Comparison of ENCODE assay signal across 8 cellular contexts in genomic region chr22:23216331-23217170, GRCh38. TPM values are rescaled to one million over a fixed set of nuclear protein-coding genes. Genes with fewer than 3 reads are reported as not detected.
DNase-seq lines count a peak whose midpoint lies in the region; ATAC-seq, FAIRE-seq and TF ChIP-seq lines count a peak whose summit lies in the region.

No MANE protein-coding gene starts in this region.

- peak; percentile 73 for DNase-seq in activated CD4-positive, alpha-beta T cell treated with anti-CD3 and anti-CD28 coated beads for 48 hours
- DNase-seq in H1 (ENCODE audit: low read depth in 1 of 2, low spot score in 2 of 2), result no peak
- DNase-seq in stimulated activated CD8-positive, alpha-beta memory T cell treated with anti-CD3 and anti-CD28 coated beads, Interleukin-15, amount 100 ng/mL, for 1 hour (ENCODE audit: low read depth), result peak; percentile 17
- no peak for DNase-seq in Ammon's horn (ENCODE audit: low spot score)
- DNase-seq in hypothalamus (lab: John Stamatoyannopoulos, UW), result no peak
- DNase-seq in NCI-H1694 (lab: John Stamatoyannopoulos, UW), result no peak

- TF ChIP-seq POLR2A in H1 (IDR thresholded peaks at IDR 0.05; ENCODE audit: control extremely low read depth in 1 of 2, low read depth in 2 of 2, low read length in 2 of 2), result no peak

- peaks cover 63% of the 10 kb centered on the region for H3K79me1 ChIP-seq in H1 (ENCODE audit: low read depth, low read length)

- H2BK120ac ChIP-seq in H1 (replicated peaks; ENCODE audit: low read depth, low read length), result no peak overlapping the region

- no peak overlapping the region for H4K8ac ChIP-seq in H1 (ENCODE audit: extremely low read depth, insufficient read depth, low read length)

- H3K4me2 ChIP-seq in H1 (ENCODE audit: insufficient read depth in 1 of 2, low read depth in 2 of 2, low read length in 2 of 2), result no peak overlapping the region

- H3K23me2 ChIP-seq in H1 (ENCODE audit: low read depth, low read length), result no peaks in the 10 kb centered on the region

- H3K9me3 ChIP-seq in KOPT-K1 (ENCODE audit: insufficient read depth, low read length, poor library complexity, severe bottlenecking), result no peaks in the 10 kb centered on the region
- no peaks in the 10 kb centered on the region for H3K9me3 ChIP-seq in H1 (ENCODE audit: insufficient read depth in 2 of 2, low read depth in 1 of 2, low read length in 1 of 2)

- H3K27ac ChIP-seq in KOPT-K1 (ENCODE audit: low read depth, low read length, poor library complexity, severe bottlenecking) (peak overlapping the region; percentile 99), H1 (ENCODE audit: low read depth, low read length) (no peak overlapping the region)

- no peak overlapping the region for H3K14ac ChIP-seq in H1 (ENCODE audit: insufficient read length)

- H3K4me3 ChIP-seq in H1 (ENCODE audit: extremely low read depth in 1 of 4, insufficient read depth in 2 of 4, low read depth in 3 of 4, low read length in 4 of 4), result no peak overlapping the region

- no peak for TF ChIP-seq RAD21 in H1 (IDR thresholded peaks at IDR 0.05 in 1 of 2, conservative IDR thresholded peaks at IDR 0.05 in 1 of 2; ENCODE audit: low read depth in 2 of 2, low read length in 2 of 2)

- H2AK5ac ChIP-seq in H1 (ENCODE audit: low read depth, low read length), result peak overlapping the region; percentile 71; the same call in 1 of the 2 replicates

- no peak overlapping the region for H4K91ac ChIP-seq in H1 (replicated peaks; ENCODE audit: insufficient read length, low read length)

- H3K56ac ChIP-seq in H1 (replicated peaks; ENCODE audit: insufficient read length, low read depth, low read length), result no peak overlapping the region

- H3K9ac ChIP-seq in H1 (replicated peaks in 1 of 4; ENCODE audit: extremely low read depth in 1 of 4, low read depth in 3 of 4, low read length in 3 of 4), result no peak overlapping the region; a peak in 1 of 7 replicates

- 92% methylated on average over 16 of the region's 16 CpGs; no CpG with 5 or more reads in 1 of the 2 experiments for WGBS in H1 (ENCODE audit: extremely low coverage in 1 of 2, insufficient coverage in 1 of 2, insufficient read length in 1 of 2, insufficient replicate concordance in 2 of 2, low coverage in 1 of 2, low lambda C conversion rate in 2 of 2, missing lambda C conversion rate in 1 of 2), 2 experiments

- CTCF ChIA-PET in H1 (lab: Charles Lee; ENCODE audit: partially characterized antibody), result interaction anchor here (0.7 to 2.2 kb wide), 6 partner anchors 10 to 42 kb away, joined by 3 to 8 read pairs (median 4); no protein-coding TSS in a partner anchor

- H3K27me3 ChIP-seq in H1 (replicated peaks in 1 of 4; ENCODE audit: control insufficient read depth in 3 of 4, extremely low read depth in 1 of 4, insufficient read depth in 3 of 4, low read length in 3 of 4), result no peaks in the 10 kb centered on the region

- no peak overlapping the region for H2BK5ac ChIP-seq in H1 (ENCODE audit: low read depth, low read length)

- H3K18ac ChIP-seq in H1 (ENCODE audit: extremely low read depth, low read length), result no peak overlapping the region

- H2AFZ ChIP-seq in H1 (ENCODE audit: low read length), result no peak overlapping the region

- H3K23ac ChIP-seq in H1 (ENCODE audit: insufficient read length), result no peak overlapping the region

- H2BK20ac ChIP-seq in H1 (ENCODE audit: low read length), result no peak overlapping the region

- POLR2A ChIA-PET in H1 (lab: Charles Lee; ENCODE audit: partially characterized antibody), result interaction anchor here (0.9 to 1.2 kb wide), 3 partner anchors 10 to 25 kb away, joined by 3 to 4 read pairs (median 3); no protein-coding TSS in a partner anchor

- no peak overlapping the region for H2BK12ac ChIP-seq in H1 (ENCODE audit: low read depth, low read length)

- peaks cover 41 to 100% of the 10 kb centered on the region in 2 experiments for H3K79me2 ChIP-seq in H1 (ENCODE audit: control insufficient read depth in 1 of 2, insufficient read depth in 2 of 2, low read length in 2 of 2)

- H2BK15ac ChIP-seq in H1 (ENCODE audit: low read length), result no peak overlapping the region

- ATAC-seq in HG02642 (IDR thresholded peaks at IDR 0.05; ENCODE audit: poor library complexity, unreplicated experiment), result no peak

- H3K4ac ChIP-seq in H1 (replicated peaks; ENCODE audit: insufficient read length, low read depth, low read length), result no peak overlapping the region

- peaks cover 5 to 43% (median 26%) of the 10 kb centered on the region in 4 experiments for H3K4me1 ChIP-seq in H1 (replicated peaks in 1 of 4; ENCODE audit: control insufficient read depth in 3 of 4, insufficient read depth in 4 of 4, low read length in 3 of 4)

- peaks cover 44 to 68% of the 10 kb centered on the region in 2 experiments for H4K20me1 ChIP-seq in H1 (replicated peaks in 1 of 2; ENCODE audit: control insufficient read depth in 1 of 2, insufficient read depth in 2 of 2, low read length in 2 of 2)

- no peak for TF ChIP-seq EP300 in H1 (IDR thresholded peaks at IDR 0.05; ENCODE audit: borderline replicate concordance in 1 of 2, low read depth in 2 of 2, low read length in 2 of 2)

- no peak for FAIRE-seq in H1 (lab: Jason Lieb, UNC)

- no peak overlapping the region for H4K5ac ChIP-seq in H1 (ENCODE audit: insufficient read length, low read depth, low read length)

- no peak for TF ChIP-seq CTCF in H1 (IDR thresholded peaks at IDR 0.05; ENCODE audit: control extremely low read depth in 1 of 3, insufficient read depth in 1 of 3, low read depth in 1 of 3, low read length in 3 of 3)

- H3K36me3 ChIP-seq in KOPT-K1 (ENCODE audit: insufficient read depth, low read length) (no peaks in the 10 kb centered on the region), H1 (ENCODE audit: control insufficient read depth in 2 of 4, insufficient read depth in 4 of 4, low read length in 3 of 4) (peaks cover 0 to 2% (median 0%) of the 10 kb centered on the region in 4 experiments; a peak in 1 of 8 replicates)

TF ChIP-seq in H1, 55 proteins besides CTCF, POLR2A, EP300 and RAD21:
- no peak for TF ChIP-seq RFX5 (IDR thresholded peaks at IDR 0.05; ENCODE audit: borderline replicate concordance, low read depth, low read length)
- TF ChIP-seq NANOG (IDR thresholded peaks at IDR 0.05; ENCODE audit: insufficient read depth, low read depth, low read length, poor library complexity, severe bottlenecking), result no peak

RNA-seq across cellular contexts. Expression of gene BCR, which starts 36.2 kb away (rescaled TPM):
- 122 and 130 TPM in 2 replicates for total RNA-seq in H1 (2021; fragmentation: NEBNext Ultra II Directional; extraction: Animal tissue kit (Norgen Biotek cat#: 25700))
- polyA plus RNA-seq in H1 (2011; rRNA removed), result 66.7 and 110 TPM in 2 replicates
- 101 TPM for polyA plus RNA-seq in H1 (2011; cell fraction: cytosol; rRNA removed)
- 162 TPM for polyA plus RNA-seq in H1 (2011; cell fraction: nucleus; rRNA removed)
- 76.6 to 172 TPM (median 129 TPM) in 4 replicates for polyA plus RNA-seq in H1 (2012, experiment 1 of 2)
- 53.7 TPM for polyA plus RNA-seq in H1 (2012, experiment 2 of 2)
- polyA plus RNA-seq in H1 (2013, experiment 1 of 2), result 37.8 TPM
- polyA plus RNA-seq in H1 (2013, experiment 2 of 2), result 37.4 TPM
- 150 and 166 TPM in 2 replicates for polyA minus RNA-seq in H1 (2011; rRNA and poly(A)+ RNA removed)
- polyA minus RNA-seq in H1 (2011; cell fraction: cytosol; rRNA and poly(A)+ RNA removed), result 183 TPM
- polyA minus RNA-seq in H1 (2011; cell fraction: nucleus; rRNA and poly(A)+ RNA removed), result 71.0 TPM

Comparison
In these comparisons a context has a peak if more than half of its experiments do, and no peak if none do; other contexts are left out.
1. DNase-seq: peak in activated CD4-positive, alpha-beta T cell treated with anti-CD3 and anti-CD28 coated beads for 48 hours (single experiment) and stimulated activated CD8-positive, alpha-beta memory T cell treated with anti-CD3 and anti-CD28 coated beads, Interleukin-15, amount 100 ng/mL, for 1 hour (single experiment); none in H1 (0 of 2), Ammon's horn (single experiment), hypothalamus (0 of 51) and NCI-H1694 (single experiment).